23 cellular contexts compared by ENCODE assay signal in the genomic region with DNA sequence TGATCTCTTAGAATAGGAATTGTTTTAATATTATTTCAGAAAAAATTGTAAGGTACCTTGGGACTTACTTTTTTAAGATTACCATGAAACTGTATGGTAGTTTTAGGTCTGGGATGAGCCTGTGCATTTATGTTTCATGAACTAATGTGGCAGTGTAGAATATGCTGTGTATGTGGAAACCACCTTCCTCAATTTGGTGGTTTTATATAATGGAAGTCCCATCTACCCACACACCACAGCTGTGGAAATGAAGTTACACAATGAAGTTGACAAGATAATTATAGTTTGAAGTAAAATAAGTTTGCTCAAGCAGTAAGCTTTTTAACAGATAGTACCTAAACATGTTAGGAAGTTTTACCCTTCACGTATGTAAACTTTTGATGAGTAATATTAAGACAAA. TPM values are rescaled to one million over a fixed set of nuclear protein-coding genes. Genes with fewer than 3 reads are reported as not detected.
DNase-seq lines count a peak whose midpoint lies in the region; ATAC-seq, FAIRE-seq and TF ChIP-seq lines count a peak whose summit lies in the region.
"Had no signal": no experiment of that assay in that cellular context is flagged by ENCODE, and none has a peak within 500 bp of the region (broad histone marks: within the 10 kb centered on the region; RNA-seq: fewer than 3 reads in every experiment).

No MANE protein-coding gene starts in this region.

- POLR2A ChIA-PET in GM12878 (lab: Charles Lee): no interaction called here

- no peaks in the 10 kb centered on the region for H4K20me1 ChIP-seq in GM12878 (ENCODE audit: control insufficient read depth, insufficient read depth)

- RAD21 ChIA-PET in GM12878 (lab: Charles Lee; ENCODE audit: unreplicated experiment): interaction anchor here (1.3 kb wide), 1 partner anchor 25 kb away, joined by 3 read pairs; no protein-coding TSS in a partner anchor

- no peaks in the 10 kb centered on the region for H3K79me2 ChIP-seq in GM12878 (ENCODE audit: control insufficient read depth, insufficient read depth, low read length)

- no peak overlapping the region for H3K9ac ChIP-seq in GM12878 (ENCODE audit: control insufficient read depth, insufficient read depth, low read length)
- H3K9ac ChIP-seq: neural progenitor cell had no signal

- H3K27me3 ChIP-seq in GM12878 (replicated peaks in 1 of 2; ENCODE audit: control insufficient read depth in 2 of 2, insufficient read depth in 2 of 2, low read length in 1 of 2): no peaks in the 10 kb centered on the region
- H3K27me3 ChIP-seq: neural progenitor cell, vagina had no signal

- TF ChIP-seq RAD21 in GM12878 (IDR thresholded peaks at IDR 0.05; ENCODE audit: insufficient read depth, low read depth, low read length): no peak

- no peak for TF ChIP-seq EP300 in GM12878 (IDR thresholded peaks at IDR 0.05; ENCODE audit: borderline replicate concordance in 1 of 2, control insufficient read depth in 1 of 2, low read depth in 2 of 2, low read length in 2 of 2)

- ATAC-seq in left ventricle myocardium superior: peak; percentile 58
- peak; percentile 66 for ATAC-seq in GM12878
- ATAC-seq in HG03520 (IDR thresholded peaks at IDR 0.05; ENCODE audit: unreplicated experiment): no peak
- ATAC-seq: A549, HCT116, PC-3, psoas muscle had no signal

- no peak for FAIRE-seq in GM12878 (lab: Jason Lieb, UNC)
- FAIRE-seq: A549, D721Med, frontal cortex had no signal

- SMC1A ChIA-PET in GM12878 (lab: Charles Lee; ENCODE audit: uncharacterized antibody, unreplicated experiment): interaction anchor here (1.2 kb wide), 1 partner anchor 9 kb away, joined by 5 read pairs; no protein-coding TSS in a partner anchor

- H3K36me3 ChIP-seq in GM12878 (ENCODE audit: control insufficient read depth in 2 of 2, insufficient read depth in 2 of 2, low read length in 1 of 2): peaks cover 3 to 14% of the 10 kb centered on the region in 2 experiments

- H3K4me2 ChIP-seq in GM12878 (ENCODE audit: control insufficient read depth, insufficient read depth): no peak overlapping the region
- H3K4me2 ChIP-seq: A549 had no signal

- in situ Hi-C loops in GM12878 (cut with MboI): no loop called here

- 60% methylated on average over 1 of the region's 1 CpG for WGBS in GM12878 (ENCODE audit: insufficient coverage, insufficient replicate concordance, low lambda C conversion rate, missing lambda C conversion rate)

- TF ChIP-seq POLR2A in NB4 (IDR thresholded peaks at IDR 0.05; ENCODE audit: extremely low read depth, insufficient read length) (no peak), GM12878 (IDR thresholded peaks at IDR 0.05; ENCODE audit: low read depth, low read length) (no peak)

- no TSS peak for BruUV-seq in GM12878 (replicated peaks; lab: Mats Ljungman, UMichigan)

- no peak for TF ChIP-seq CTCF in NB4 (IDR thresholded peaks at IDR 0.05; ENCODE audit: low read depth, low read length)
- no peak for TF ChIP-seq CTCF in GM12878 (IDR thresholded peaks at IDR 0.05 in 2 of 3, conservative IDR thresholded peaks at IDR 0.05 in 1 of 3; ENCODE audit: control insufficient read depth in 2 of 3, extremely low read depth in 1 of 3, insufficient read depth in 1 of 3, low read depth in 3 of 3, low read length in 3 of 3)

- no peaks in the 10 kb centered on the region for H3K4me1 ChIP-seq in GM12878 (ENCODE audit: control insufficient read depth, insufficient read depth, low read length)
- H3K4me1 ChIP-seq: A549, psoas muscle, vagina had no signal

- H3K27ac ChIP-seq in GM12878 (ENCODE audit: control insufficient read depth, insufficient read depth): 0 out of 2 replicates have a peak overlapping the region, but pooled peaks have one; percentile 14
- H3K27ac ChIP-seq: A549, neural progenitor cell, psoas muscle, vagina had no signal

- intact Hi-C loops in left ventricle myocardium superior (cut with micrococcal nuclease) (no loop called here), cardiac septum (cut with DNase I) (no loop called here), GM12878 (cut with micrococcal nuclease; ENCODE audit: unreplicated experiment) (no loop called here)

- no peaks in the 10 kb centered on the region for H3K9me3 ChIP-seq in GM12878 (replicated peaks; ENCODE audit: control insufficient read depth, insufficient read depth, low read length)
- H3K9me3 ChIP-seq: A549, psoas muscle, vagina had no signal

- CTCF ChIA-PET in GM12878 (lab: Yijun Ruan, JAX): no interaction called here

- H2AFZ ChIP-seq in GM12878 (ENCODE audit: control insufficient read depth, low read depth, low read length): no peak overlapping the region
- H2AFZ ChIP-seq: neural progenitor cell had no signal

- H3K4me3 ChIP-seq in NB4 (ENCODE audit: low read depth, low read length): no peak overlapping the region
- no peak overlapping the region for H3K4me3 ChIP-seq in GM12878
- H3K4me3 ChIP-seq: A549, neural progenitor cell, psoas muscle, vagina had no signal

- DNase-seq in left ventricle myocardium superior (no peak), cardiac septum (ENCODE audit: low spot score) (no peak), NB4 (ENCODE audit: low read depth) (peak; percentile 72), GM12878 (ENCODE audit: low read depth, low spot score) (no peak), superior temporal gyrus (ENCODE audit: extremely low spot score) (peak; percentile 46), NCI-H526 (lab: John Stamatoyannopoulos, UW) (no peak)
- DNase-seq in activated CD8-positive, alpha-beta memory T cell treated with anti-CD3 and anti-CD28 coated beads, Interleukin-2, amount 50 U/mL, for 4 hours: no peak
- DNase-seq: activated effector memory CD4-positive, alpha-beta T cell treated with anti-CD3 and anti-CD28 coated beads, Interleukin-2, amount 50 U/mL, for 16 hours; amniotic stem cell; C1 segment of cervical spinal cord; erythroblast; left cardiac atrium; NCI-H524 treated with DMSO at 0.1 percent for 48 hours; PC-3; psoas muscle; substantia nigra had no signal

RNA-seq across cellular contexts. Expression of a gene that starts 24.4 kb away (rescaled TPM):
- total RNA-seq in left ventricle myocardium superior (14.5 TPM), cardiac septum (12.9 TPM), GM12878 (2014; rRNA removed) (53.8 and 60.1 TPM in 2 replicates), GM12878 (2014; rRNA removed; fragmentation: Illumina TruSeq; extraction: Trizol) (46.4 and 48.2 TPM in 2 replicates), GM12878 (2021) (45.9 and 49.5 TPM in 2 replicates)
- 107 and 108 TPM in 2 replicates for total RNA-seq in GM12878 (2013; cell fraction: nucleolus; rRNA removed)
- polyA plus RNA-seq in GM12878 (2011; ENCODE audit: low read depth): 11.0 TPM
- polyA plus RNA-seq in GM12878 (2011; rRNA removed) (58.8 and 82.1 TPM in 2 replicates), GM12878 (2014; fragmentation: Illumina TruSeq; extraction: Trizol) (36.5 and 37.5 TPM in 2 replicates), GM12878 (2014; fragmentation: Nextera tagmentation; extraction: Ambion mirVana) (10 to 100 TPM; 13.3 to 22.5 TPM), GM12878 (2014; rRNA removed) (25.5 and 26.2 TPM in 2 replicates), GM12878 (2016; fragmentation: Nextera tagmentation; extraction: Ambion mirVana) (10 to 100 TPM; 55.0 to 61.8 TPM)
- 20.8 and 21.3 TPM in 2 replicates for polyA plus RNA-seq in GM12878 (2011; cell fraction: cytosol; rRNA removed)
- 46.9 and 48.9 TPM in 2 replicates for polyA plus RNA-seq in GM12878 (2011; cell fraction: nucleus; rRNA removed)
- polyA plus RNA-seq in GM12878 (2012): 12.0 and 17.6 TPM in 2 replicates
- polyA minus RNA-seq in GM12878 (2011; rRNA and poly(A)+ RNA removed): 69.2 and 87.6 TPM in 2 replicates
- 24.9 and 34.3 TPM in 2 replicates for polyA minus RNA-seq in GM12878 (2011; cell fraction: cytosol; rRNA and poly(A)+ RNA removed)
- polyA minus RNA-seq in GM12878 (2011; cell fraction: nucleus; rRNA and poly(A)+ RNA removed): 80.3 and 130 TPM in 2 replicates

RNA-seq across cellular contexts. Expression of a gene that starts 45.0 kb away (rescaled TPM):
- total RNA-seq in left ventricle myocardium superior (7.2 TPM), cardiac septum (3.7 TPM), GM12878 (2014; rRNA removed) (not detected in 2 replicates), GM12878 (2014; rRNA removed; fragmentation: Illumina TruSeq; extraction: Trizol) (not detected in 2 replicates), GM12878 (2021) (not detected in 2 replicates)
- total RNA-seq in GM12878 (2013; cell fraction: nucleolus; rRNA removed): not detected in 2 replicates
- not detected for polyA plus RNA-seq in GM12878 (2011; ENCODE audit: low read depth)
- polyA plus RNA-seq in GM12878 (2011; rRNA removed) (not detected in 2 replicates), GM12878 (2014; fragmentation: Illumina TruSeq; extraction: Trizol) (not detected in 2 replicates), GM12878 (2014; fragmentation: Nextera tagmentation; extraction: Ambion mirVana) (under 1 TPM in 1 of 2 experiments, not detected in 1; 0.05 TPM), GM12878 (2014; rRNA removed) (0.32 TPM in 1 of 2 replicates, not detected in the other), GM12878 (2016; fragmentation: Nextera tagmentation; extraction: Ambion mirVana) (not detected)
- not detected in 2 replicates for polyA plus RNA-seq in GM12878 (2011; cell fraction: cytosol; rRNA removed)
- polyA plus RNA-seq in GM12878 (2011; cell fraction: nucleus; rRNA removed): not detected in 2 replicates
- not detected in 2 replicates for polyA plus RNA-seq in GM12878 (2012)
- not detected in 2 replicates for polyA minus RNA-seq in GM12878 (2011; rRNA and poly(A)+ RNA removed)
- not detected in 2 replicates for polyA minus RNA-seq in GM12878 (2011; cell fraction: cytosol; rRNA and poly(A)+ RNA removed)
- not detected in 2 replicates for polyA minus RNA-seq in GM12878 (2011; cell fraction: nucleus; rRNA and poly(A)+ RNA removed)
- total RNA-seq: frontal cortex, PC-3 had no signal
- polyA plus RNA-seq: A549 had no signal

Comparison
In these comparisons a context has a peak if more than half of its experiments do, and no peak if none do; other contexts are left out.
1. DNase-seq: peak in NB4 (single experiment) and superior temporal gyrus (single experiment); none in left ventricle myocardium superior (single experiment), cardiac septum (single experiment), GM12878 (single experiment), NCI-H526 (0 of 2) and activated CD8-positive, alpha-beta memory T cell treated with anti-CD3 and anti-CD28 coated beads, Interleukin-2, amount 50 U/mL, for 4 hours (single experiment).